1 cellular context compared by ENCODE assay signal in genomic region chr18:11923454-11923853, GRCh38.
TF ChIP-seq lines count a peak whose summit lies in the region.

No MANE protein-coding gene starts in this region.

TF ChIP-seq in K562, 482 proteins besides CTCF, POLR2A, EP300 and RAD21 (continued from another document):
- TF ChIP-seq SMARCA4 (IDR thresholded peaks at IDR 0.05) (0 out of 2 replicates have a peak, but pooled peaks have one; percentile 30), ELF2 (CRISPR knock-in tag; IDR thresholded peaks at IDR 0.05) (no peak), FOXJ2 (tag; IDR thresholded peaks at IDR 0.05) (no peak), HNRNPL (IDR thresholded peaks at IDR 0.05; ENCODE audit: low read depth, low read length) (no peak), ARID1B (IDR thresholded peaks at IDR 0.05) (peak; percentile 74), ZNF395 (CRISPR knock-in tag; IDR thresholded peaks at IDR 0.05) (no peak), ATF3 (IDR thresholded peaks at IDR 0.05) (no peak), ATF3 (CRISPR knock-in tag; conservative IDR thresholded peaks at IDR 0.05) (no peak), CBFA2T3 (IDR thresholded peaks at IDR 0.05) (peak; percentile 75), TAL1 (IDR thresholded peaks at IDR 0.05) (peak; percentile 80), BACH1 (tag; IDR thresholded peaks at IDR 0.05) (no peak)
